In the genomic region with DNA sequence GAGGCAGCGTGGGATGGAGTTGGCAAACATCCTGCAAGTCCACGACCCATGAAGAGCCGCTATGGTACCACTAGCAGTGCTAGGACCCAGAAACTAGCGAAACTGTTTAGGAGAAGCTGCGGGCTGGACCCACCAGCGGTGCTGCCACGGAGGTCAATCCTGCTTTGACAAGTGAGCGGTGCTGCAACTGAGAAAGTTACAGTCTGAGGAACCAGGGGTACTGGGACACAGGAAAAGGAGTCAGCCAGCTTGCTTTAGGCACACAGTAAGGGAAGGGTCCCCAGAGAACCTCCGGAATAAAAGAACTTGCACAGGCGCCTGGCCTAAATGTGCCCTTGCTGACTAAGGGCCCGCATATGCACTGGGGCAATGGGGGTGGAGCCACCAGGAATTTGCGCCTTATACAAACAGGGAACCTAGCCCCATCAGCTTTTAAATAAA, we compare ENCODE assay signal across 9 cellular contexts. TPM values are rescaled to one million over a fixed set of nuclear protein-coding genes. Genes with fewer than 3 reads are reported as not detected.
DNase-seq lines count a peak whose midpoint lies in the region; ATAC-seq and TF ChIP-seq lines count a peak whose summit lies in the region.
"Had no signal": no experiment of that assay in that cellular context is flagged by ENCODE, and none has a peak within 500 bp of the region (broad histone marks: within the 10 kb centered on the region; RNA-seq: fewer than 3 reads in every experiment).

No MANE protein-coding gene starts in this region.

- peak overlapping the region; percentile 33 for H3K4me3 Mint-ChIP-seq in activated T-cell treated with anti-CD3 and anti-CD28 coated beads, Interleukin-2, amount 50 U/mL, for 4 hours
- peak overlapping the region; percentile 26 for H3K4me3 Mint-ChIP-seq in activated naive CD8-positive, alpha-beta T cell treated with anti-CD3 and anti-CD28 coated beads, Interleukin-2, amount 50 U/mL, for 24 hours

- TF ChIP-seq CTCF in transverse colon (IDR thresholded peaks at IDR 0.05), result no peak

- intact Hi-C loops in transverse colon (cut with DNase I; ENCODE audit: low total_unique reads), result loop anchor here (2.0 kb wide), 1 partner anchor 15 kb away; no protein-coding TSS in a partner anchor

- no peak for TF ChIP-seq EP300 in transverse colon (IDR thresholded peaks at IDR 0.05; ENCODE audit: low read depth)

- H3K4me3 ChIP-seq in transverse colon, result peak overlapping the region in 1 of 4 donors; percentile 75

- H3K9me3 Mint-ChIP-seq in activated T-cell treated with anti-CD3 and anti-CD28 coated beads, Interleukin-2, amount 50 U/mL, for 4 hours, result peaks cover 6% of the 10 kb centered on the region
- peaks cover 8% of the 10 kb centered on the region for H3K9me3 Mint-ChIP-seq in activated naive CD8-positive, alpha-beta T cell treated with anti-CD3 and anti-CD28 coated beads, Interleukin-2, amount 50 U/mL, for 24 hours
- H3K9me3 Mint-ChIP-seq: activated naive CD4-positive, alpha-beta T cell treated with anti-CD3 and anti-CD28 coated beads, Interleukin-2, amount 50 U/mL, for 24 hours had no signal

- no peaks in the 10 kb centered on the region for H3K27me3 ChIP-seq in transverse colon

- H3K9me3 ChIP-seq in transverse colon, result no peaks in the 10 kb centered on the region

- H3K4me1 Mint-ChIP-seq in activated T-cell treated with anti-CD3 and anti-CD28 coated beads, Interleukin-2, amount 50 U/mL, for 4 hours (ENCODE audit: low read depth), result peaks cover 21% of the 10 kb centered on the region
- H3K4me1 Mint-ChIP-seq in activated naive CD8-positive, alpha-beta T cell treated with anti-CD3 and anti-CD28 coated beads, Interleukin-2, amount 50 U/mL, for 24 hours, result peaks cover 20% of the 10 kb centered on the region

- no peak for ATAC-seq in activated T-cell treated with anti-CD3 and anti-CD28 coated beads, Interleukin-2, amount 50 U/mL, for 4 hours
- no peak for ATAC-seq in activated naive CD8-positive, alpha-beta T cell treated with anti-CD3 and anti-CD28 coated beads, Interleukin-2, amount 50 U/mL, for 24 hours
- no peak for ATAC-seq in HG03280 (IDR thresholded peaks at IDR 0.05; ENCODE audit: unreplicated experiment)

- WGBS in transverse colon (ENCODE audit: low coverage in 1 of 2), 2 donors, result 90 to 93% methylated on average over 3 to 12 of the region's 12 CpGs

- in situ Hi-C loops in transverse colon (cut with MboI; ENCODE audit: low pct_ligation_motif_present in 1 of 4, low pct_unique_long_range_greater_than_20kb in 1 of 4, low sequenced_read_pairs in 3 of 4), result loop anchor here in 1 of 4 donors (25.0 kb wide), 1 partner anchor 424 kb away; the partner anchor contains the start of gene TMEM267

- no peak for TF ChIP-seq POLR2A in transverse colon (IDR thresholded peaks at IDR 0.05)

- no peaks in the 10 kb centered on the region for H3K27me3 Mint-ChIP-seq in activated T-cell treated with anti-CD3 and anti-CD28 coated beads, Interleukin-2, amount 50 U/mL, for 4 hours (ENCODE audit: low read depth)
- no peaks in the 10 kb centered on the region for H3K27me3 Mint-ChIP-seq in activated naive CD8-positive, alpha-beta T cell treated with anti-CD3 and anti-CD28 coated beads, Interleukin-2, amount 50 U/mL, for 24 hours
- H3K27me3 Mint-ChIP-seq: activated naive CD4-positive, alpha-beta T cell treated with anti-CD3 and anti-CD28 coated beads, Interleukin-2, amount 50 U/mL, for 24 hours had no signal

- no peak overlapping the region for H3K27ac Mint-ChIP-seq in activated naive CD8-positive, alpha-beta T cell treated with anti-CD3 and anti-CD28 coated beads, Interleukin-2, amount 50 U/mL, for 24 hours

- no peak for DNase-seq in activated T-cell treated with anti-CD3 and anti-CD28 coated beads, Interleukin-2, amount 50 U/mL, for 4 hours
- DNase-seq in activated T-cell treated with anti-CD3 and anti-CD28 coated beads for 4 hours, result no peak
- DNase-seq in activated naive CD8-positive, alpha-beta T cell treated with anti-CD3 and anti-CD28 coated beads, Interleukin-2, amount 50 U/mL, for 24 hours, result no peak
- DNase-seq in kidney glomerular epithelial cell (lab: John Stamatoyannopoulos, UW), result peak; percentile 39
- no peak for DNase-seq in transverse colon
- no peak for DNase-seq in D341Med (ENCODE audit: low spot score)
- no peak for DNase-seq in GM19238 (ENCODE audit: insufficient read length, low spot score)

- peaks cover 2% of the 10 kb centered on the region for H3K36me3 Mint-ChIP-seq in activated T-cell treated with anti-CD3 and anti-CD28 coated beads, Interleukin-2, amount 50 U/mL, for 4 hours (ENCODE audit: insufficient read depth)
- peaks cover 5% of the 10 kb centered on the region for H3K36me3 Mint-ChIP-seq in activated naive CD8-positive, alpha-beta T cell treated with anti-CD3 and anti-CD28 coated beads, Interleukin-2, amount 50 U/mL, for 24 hours (ENCODE audit: low read depth)

- peaks cover 8 to 24% (median 20%) of the 10 kb centered on the region in 4 donors for H3K4me1 ChIP-seq in transverse colon

- H3K36me3 ChIP-seq in transverse colon, result no peaks in the 10 kb centered on the region

- H3K27ac ChIP-seq in transverse colon, result peak overlapping the region; percentile 95 to 100 (median 98)

RNA-seq across cellular contexts. Expression of gene ANXA2R, which starts 23.6 kb away (rescaled TPM):
- 1 to 10 TPM; 2.6 to 4.0 (median 3.5) TPM for total RNA-seq in activated T-cell treated with anti-CD3 and anti-CD28 coated beads, Interleukin-2, amount 50 U/mL, for 4 hours
- total RNA-seq in transverse colon, result 1 to 10 TPM in 2 of 4 donors, under 1 TPM in 2; 0.75 to 4.4 (median 2.0) TPM

RNA-seq across cellular contexts. Expression of gene ZNF131, which starts 57.0 kb away (rescaled TPM):
- 10 to 100 TPM; 32.4 to 35.9 (median 33.6) TPM for total RNA-seq in activated T-cell treated with anti-CD3 and anti-CD28 coated beads, Interleukin-2, amount 50 U/mL, for 4 hours
- 10 to 100 TPM in 3 of 4 donors, 1 to 10 TPM in 1; 9.8 to 37.6 (median 25.0) TPM for total RNA-seq in transverse colon
